In the genomic region with DNA sequence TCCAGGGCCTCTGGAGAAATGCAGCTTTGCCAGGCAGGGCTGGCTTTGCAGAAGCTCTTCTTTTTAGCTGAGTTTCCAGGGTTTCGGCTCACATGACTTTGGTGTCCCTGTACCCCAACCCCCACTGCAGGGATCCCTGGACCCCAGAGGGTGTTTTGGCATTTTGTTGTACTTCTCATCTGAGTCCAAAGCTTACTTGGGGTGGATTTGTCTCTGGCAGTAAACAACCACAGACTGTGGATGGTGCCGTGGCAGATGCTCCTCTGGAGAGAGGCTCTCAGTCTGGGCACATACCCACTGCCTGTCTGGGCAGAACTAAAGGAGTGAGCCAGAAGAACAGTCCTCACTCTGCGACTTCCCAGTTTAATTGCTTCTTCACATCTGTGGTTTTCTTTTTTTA, we compare ENCODE assay signal across 21 cellular contexts.
"Had no signal": no experiment of that assay in that cellular context is flagged by ENCODE, and none has a peak within 500 bp of the region (broad histone marks: within the 10 kb centered on the region; RNA-seq: fewer than 3 reads in every experiment).

No MANE protein-coding gene starts in this region.

- H3K27ac ChIP-seq: adrenal gland, colonic mucosa, gastrocnemius medialis, heart right ventricle, right atrium auricular region, thyroid gland had no signal

- FAIRE-seq: endometrium had no signal

- DNase-seq: activated B cell treated with CpG ODN at 0.5 μM for 24 hours; activated CD4-positive, alpha-beta memory T cell treated with anti-CD3 and anti-CD28 coated beads for 36 hours; activated CD4-positive, alpha-beta T cell treated with anti-CD3 and anti-CD28 coated beads for 4 hours; activated gamma-delta T cell treated with Interleukin-2 at 50 U/mL for 16 hours; activated T-cell treated with anti-CD3 and anti-CD28 coated beads for 4 hours; adrenal gland; colonic mucosa; gastrocnemius medialis; heart right ventricle; immature natural killer cell; stimulated activated CD4-positive, alpha-beta T cell treated with anti-CD3 and anti-CD28 coated beads, Interleukin-12 subunit alpha, Interleukin-12 subunit beta, amount 100 ng/mL, for 4 hours; stimulated activated CD4-positive, alpha-beta T cell treated with anti-CD3 and anti-CD28 coated beads, Interleukin-1b, Interleukin-23, amount 100 ng/mL, for 48 hours; stimulated activated CD8-positive, alpha-beta memory T cell treated with anti-CD3 and anti-CD28 coated beads, Interleukin-4, amount 100 ng/mL, for 48 hours; stimulated activated naive CD4-positive, alpha-beta T cell; T-helper 1 cell; T-helper 9 cell; thyroid gland had no signal

- H3K4me3 ChIP-seq: adrenal gland, colonic mucosa, gastrocnemius medialis, heart right ventricle, right atrium auricular region, thyroid gland had no signal

- H3K27me3 ChIP-seq: adrenal gland, colonic mucosa, gastrocnemius medialis, right atrium auricular region, thyroid gland had no signal

- ATAC-seq: activated naive CD4-positive, alpha-beta T cell treated with anti-CD3 and anti-CD28 coated beads, Interleukin-2, amount 50 U/mL, for 72 hours; gastrocnemius medialis; heart right ventricle; natural killer cell treated with Interleukin-12 subunit alpha and Interleukin-12 subunit beta and Interleukin-15 and Interleukin-18, amount 100 ng/mL, for 72 hours had no signal

- H3K9me3 ChIP-seq: adrenal gland, colonic mucosa, gastrocnemius medialis, heart right ventricle, right atrium auricular region, thyroid gland had no signal
